17 cellular contexts compared by ENCODE assay signal in genomic region chr19:40630571-40631160, GRCh38.
"Had no signal": no experiment of that assay in that cellular context is flagged by ENCODE, and none has a peak within 500 bp of the region (broad histone marks: within the 10 kb centered on the region; RNA-seq: fewer than 3 reads in every experiment).

No MANE protein-coding gene starts in this region.

- H3K4me1 ChIP-seq: left lung had no signal

- DNase-seq: activated B cell treated with CpG ODN at 0.5 μM for 24 hours; activated CD4-positive, alpha-beta T cell treated with anti-CD3 and anti-CD28 coated beads, Interleukin-2, amount 10 ng/mL, durations not matched to agents 24 days and 14 days; activated CD8-positive, alpha-beta memory T cell treated with anti-CD3 and anti-CD28 coated beads, Interleukin-2, amount 50 U/mL, for 48 hours; activated gamma-delta T cell treated with Interleukin-2 at 50 U/mL for 16 hours; activated T-cell treated with anti-CD3 and anti-CD28 coated beads, Interleukin-2, amount 50 U/mL, for 72 hours; aorta; retina; small intestine; stimulated activated CD4-positive, alpha-beta T cell treated with anti-CD3 and anti-CD28 coated beads, Interleukin-4, amount 100 ng/mL, for 4 hours; stimulated activated CD8-positive, alpha-beta memory T cell treated with anti-CD3 and anti-CD28 coated beads, Interleukin-4, amount 100 ng/mL, for 48 hours; stimulated activated naive CD8-positive, alpha-beta T cell treated with anti-CD3 and anti-CD28 coated beads, Interleukin-15, Interleukin-2, amounts not matched to agents 100 U/mL and 50 U/mL, for 24 hours; upper lobe of left lung had no signal

- ATAC-seq: activated T-cell treated with anti-CD3 and anti-CD28 coated beads, Interleukin-2, amount 50 U/mL, for 72 hours; gastroesophageal sphincter; left lung; natural killer cell treated with Interleukin-12 subunit alpha and Interleukin-12 subunit beta and Interleukin-15 and Interleukin-18, amount 100 ng/mL, for 72 hours; stimulated activated naive CD8-positive, alpha-beta T cell treated with anti-CD3 and anti-CD28 coated beads, Interleukin-15, Interleukin-2, amounts not matched to agents 100 U/mL and 50 U/mL, for 24 hours had no signal

- H3K27ac ChIP-seq: left lung, upper lobe of left lung had no signal

- FAIRE-seq: bronchial epithelial cell, keratinocyte, small intestine had no signal

- H3K27me3 ChIP-seq: gastroesophageal sphincter, upper lobe of left lung had no signal

- H3K9me3 ChIP-seq: gastroesophageal sphincter, left lung, upper lobe of left lung had no signal

- H3K4me3 ChIP-seq: gastroesophageal sphincter, left lung, upper lobe of left lung had no signal
